Comparison of ENCODE assay signal across 33 cellular contexts in the genomic region with DNA sequence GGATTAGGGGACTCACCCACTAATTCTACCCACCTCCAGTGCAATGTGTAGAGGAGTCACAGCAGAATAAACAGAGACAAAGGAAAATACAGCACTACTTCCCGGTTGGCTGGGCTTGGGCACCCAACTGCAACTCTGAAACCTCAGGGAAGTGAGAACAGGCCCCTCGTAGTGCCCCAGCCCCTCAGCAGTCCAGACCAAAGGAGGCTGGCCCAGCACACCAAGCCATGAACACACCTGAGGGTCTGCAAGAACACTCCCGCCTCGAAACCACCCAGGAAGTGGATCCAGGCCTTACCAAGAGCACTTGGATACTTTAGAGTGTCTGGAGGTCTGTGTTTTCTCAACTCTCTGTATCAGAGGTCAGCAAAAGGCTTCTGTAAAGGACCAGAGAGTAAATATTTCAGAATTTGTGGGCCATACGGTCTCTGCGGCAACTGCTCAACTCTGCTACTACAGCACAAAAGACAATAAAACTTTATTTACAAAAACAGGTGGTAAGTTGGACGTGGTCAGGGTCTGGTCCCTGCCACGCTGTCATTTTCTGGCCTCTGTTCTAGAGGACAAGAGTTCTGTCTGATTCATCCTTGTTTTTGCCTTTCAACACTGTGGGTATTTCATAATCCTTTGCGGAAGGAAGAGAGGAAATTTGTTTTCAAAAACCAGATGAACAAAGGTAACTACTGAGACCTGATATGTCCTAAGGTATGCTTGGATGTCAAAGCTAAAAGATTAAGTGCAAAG.
"Had no signal": no experiment of that assay in that cellular context is flagged by ENCODE, and none has a peak within 500 bp of the region (broad histone marks: within the 10 kb centered on the region; RNA-seq: fewer than 3 reads in every experiment).

No MANE protein-coding gene starts in this region.

- H3K36me3 ChIP-seq: adrenal gland, ascending aorta, breast epithelium had no signal

- H3K4me3 ChIP-seq: adrenal gland, ascending aorta, breast epithelium, coronary artery, dorsolateral prefrontal cortex had no signal

- H3K4me1 ChIP-seq: adrenal gland, ascending aorta, breast epithelium had no signal

- H3K27me3 ChIP-seq: adrenal gland, ascending aorta, breast epithelium had no signal

- H3K4me1 Mint-ChIP-seq: activated CD4-positive, alpha-beta T cell treated with anti-CD3 and anti-CD28 coated beads for 36 hours; activated CD4-positive, alpha-beta T cell treated with anti-CD3 and anti-CD28 coated beads, Interleukin-2, amount 10 ng/mL, durations not matched to agents 24 days and 14 days; activated CD8-positive, alpha-beta memory T cell treated with anti-CD3 and anti-CD28 coated beads, Interleukin-2, amount 10 ng/mL, durations not matched to agents 7 days and 5 days; activated naive CD4-positive, alpha-beta T cell treated with anti-CD3 and anti-CD28 coated beads, Interleukin-2, amount 50 U/mL, for 24 hours; activated naive CD8-positive, alpha-beta T cell treated with anti-CD3 and anti-CD28 coated beads for 36 hours; activated naive CD8-positive, alpha-beta T cell treated with anti-CD3 and anti-CD28 coated beads, Interleukin-2, amount 50 U/mL, for 24 hours; brain; central memory CD8-positive, alpha-beta T cell; T-helper 17 cell had no signal

- H3K9me3 Mint-ChIP-seq: activated CD4-positive, alpha-beta memory T cell treated with anti-CD3 and anti-CD28 coated beads for 36 hours; activated CD4-positive, alpha-beta T cell treated with anti-CD3 and anti-CD28 coated beads, Interleukin-2, amount 10 ng/mL, durations not matched to agents 24 days and 14 days; activated naive CD4-positive, alpha-beta T cell treated with anti-CD3 and anti-CD28 coated beads for 36 hours; activated naive CD8-positive, alpha-beta T cell treated with anti-CD3 and anti-CD28 coated beads for 36 hours; activated T-helper 1 cell treated with anti-CD3 and anti-CD28 coated beads, Interleukin-12 subunit alpha, Interleukin-12 subunit beta, Interleukin-2, Interleukin-4 antibody, amounts not matched to agents 30 ng/mL and 10 ng/mL and 1 ng/mL, durations not matched to agents 14 hours and 24 hours and 36 hours; activated T-helper 2 cell treated with anti-CD3 and anti-CD28 coated beads, Interferon-gamma antibody, Interleukin-2, Interleukin-4, amounts not matched to agents 10 μg/mL and 5 μg/mL and 100 μg/mL, durations not matched to agents 14 hours and 24 hours and 36 hours; central memory CD8-positive, alpha-beta T cell; dendritic cell treated with granulocyte-macrophage colony-stimulating factor and Interleukin-4, amounts not matched to agents 40 ng/mL and 50 ng/mL, for 4 days; endodermal cell; T-helper 2 cell treated with Interferon-gamma antibody and Interleukin-4, amounts not matched to agents 5 μg/mL and 100 μg/mL, for 36 hours had no signal

- FAIRE-seq: frontal cortex had no signal

- H3K27ac ChIP-seq: adrenal gland, ascending aorta, breast epithelium, coronary artery, dorsolateral prefrontal cortex had no signal

- H3K4me3 Mint-ChIP-seq: activated CD4-positive, alpha-beta memory T cell treated with anti-CD3 and anti-CD28 coated beads for 36 hours; activated CD4-positive, alpha-beta T cell treated with anti-CD3 and anti-CD28 coated beads for 36 hours; activated CD4-positive, alpha-beta T cell treated with anti-CD3 and anti-CD28 coated beads, Interleukin-2, amount 10 ng/mL, durations not matched to agents 24 days and 14 days; activated CD8-positive, alpha-beta memory T cell treated with anti-CD3 and anti-CD28 coated beads, Interleukin-2, amount 10 ng/mL, durations not matched to agents 7 days and 5 days; activated CD8-positive, alpha-beta T cell treated with anti-CD3 and anti-CD28 coated beads, Interleukin-2, amount 10 ng/mL, durations not matched to agents 7 days and 5 days; activated naive CD4-positive, alpha-beta T cell treated with anti-CD3 and anti-CD28 coated beads for 36 hours; activated naive CD4-positive, alpha-beta T cell treated with anti-CD3 and anti-CD28 coated beads, Interleukin-2, amount 50 U/mL, for 24 hours; activated naive CD8-positive, alpha-beta T cell treated with anti-CD3 and anti-CD28 coated beads for 36 hours; activated naive CD8-positive, alpha-beta T cell treated with anti-CD3 and anti-CD28 coated beads, Interleukin-2, amount 50 U/mL, for 24 hours; activated T-helper 1 cell treated with anti-CD3 and anti-CD28 coated beads, Interleukin-12 subunit alpha, Interleukin-12 subunit beta, Interleukin-2, Interleukin-4 antibody, amounts not matched to agents 30 ng/mL and 10 ng/mL and 1 ng/mL, durations not matched to agents 14 hours and 24 hours and 36 hours; brain; central memory CD8-positive, alpha-beta T cell; dendritic cell treated with granulocyte-macrophage colony-stimulating factor and Interleukin-4, amounts not matched to agents 40 ng/mL and 50 ng/mL, for 4 days; endodermal cell; T-helper 17 cell; T-helper 2 cell treated with Interferon-gamma antibody and Interleukin-4, amounts not matched to agents 5 μg/mL and 100 μg/mL, for 36 hours had no signal

- H3K36me3 Mint-ChIP-seq: activated CD4-positive, alpha-beta memory T cell treated with anti-CD3 and anti-CD28 coated beads for 36 hours; activated CD8-positive, alpha-beta memory T cell treated with anti-CD3 and anti-CD28 coated beads, Interleukin-2, amount 10 ng/mL, durations not matched to agents 7 days and 5 days; activated naive CD4-positive, alpha-beta T cell treated with anti-CD3 and anti-CD28 coated beads, Interleukin-2, amount 50 U/mL, for 24 hours; activated naive CD8-positive, alpha-beta T cell treated with anti-CD3 and anti-CD28 coated beads for 36 hours; brain had no signal

- H3K27ac Mint-ChIP-seq: activated CD4-positive, alpha-beta memory T cell treated with anti-CD3 and anti-CD28 coated beads for 36 hours; activated CD4-positive, alpha-beta T cell treated with anti-CD3 and anti-CD28 coated beads for 36 hours; activated CD4-positive, alpha-beta T cell treated with anti-CD3 and anti-CD28 coated beads, Interleukin-2, amount 10 ng/mL, durations not matched to agents 24 days and 14 days; activated CD8-positive, alpha-beta memory T cell treated with anti-CD3 and anti-CD28 coated beads, Interleukin-2, amount 10 ng/mL, durations not matched to agents 7 days and 5 days; activated CD8-positive, alpha-beta T cell treated with anti-CD3 and anti-CD28 coated beads, Interleukin-2, amount 10 ng/mL, durations not matched to agents 7 days and 5 days; activated naive CD4-positive, alpha-beta T cell treated with anti-CD3 and anti-CD28 coated beads for 36 hours; activated naive CD4-positive, alpha-beta T cell treated with anti-CD3 and anti-CD28 coated beads, Interleukin-2, amount 50 U/mL, for 24 hours; activated naive CD8-positive, alpha-beta T cell treated with anti-CD3 and anti-CD28 coated beads for 36 hours; activated naive CD8-positive, alpha-beta T cell treated with anti-CD3 and anti-CD28 coated beads, Interleukin-2, amount 50 U/mL, for 24 hours; activated T-helper 1 cell treated with anti-CD3 and anti-CD28 coated beads, Interleukin-12 subunit alpha, Interleukin-12 subunit beta, Interleukin-2, Interleukin-4 antibody, amounts not matched to agents 30 ng/mL and 10 ng/mL and 1 ng/mL, durations not matched to agents 14 hours and 24 hours and 36 hours; activated T-helper 2 cell treated with anti-CD3 and anti-CD28 coated beads, Interferon-gamma antibody, Interleukin-2, Interleukin-4, amounts not matched to agents 10 μg/mL and 5 μg/mL and 100 μg/mL, durations not matched to agents 14 hours and 24 hours and 36 hours; brain; dendritic cell treated with granulocyte-macrophage colony-stimulating factor and Interleukin-4, amounts not matched to agents 40 ng/mL and 50 ng/mL, for 4 days; endodermal cell; T-helper 17 cell; T-helper 2 cell treated with Interferon-gamma antibody and Interleukin-4, amounts not matched to agents 5 μg/mL and 100 μg/mL, for 36 hours had no signal

- H3K27me3 Mint-ChIP-seq: activated CD4-positive, alpha-beta memory T cell treated with anti-CD3 and anti-CD28 coated beads for 36 hours; activated CD4-positive, alpha-beta T cell treated with anti-CD3 and anti-CD28 coated beads for 36 hours; activated CD4-positive, alpha-beta T cell treated with anti-CD3 and anti-CD28 coated beads, Interleukin-2, amount 10 ng/mL, durations not matched to agents 24 days and 14 days; activated CD8-positive, alpha-beta memory T cell treated with anti-CD3 and anti-CD28 coated beads, Interleukin-2, amount 10 ng/mL, durations not matched to agents 7 days and 5 days; activated naive CD4-positive, alpha-beta T cell treated with anti-CD3 and anti-CD28 coated beads, Interleukin-2, amount 50 U/mL, for 24 hours; central memory CD8-positive, alpha-beta T cell; dendritic cell treated with granulocyte-macrophage colony-stimulating factor and Interleukin-4, amounts not matched to agents 40 ng/mL and 50 ng/mL, for 4 days had no signal

- H3K9me3 ChIP-seq: adrenal gland, ascending aorta, breast epithelium had no signal

- DNase-seq: activated CD4-positive, alpha-beta memory T cell treated with anti-CD3 and anti-CD28 coated beads for 36 hours; activated CD4-positive, alpha-beta T cell treated with anti-CD3 and anti-CD28 coated beads for 36 hours; activated CD4-positive, alpha-beta T cell treated with anti-CD3 and anti-CD28 coated beads, Interleukin-2, amount 10 ng/mL, durations not matched to agents 24 days and 14 days; activated CD4-positive, CD25-positive, alpha-beta regulatory T cell; activated CD4-positive, CD25-positive, alpha-beta regulatory T cell treated with anti-CD3 and anti-CD28 coated beads, Interleukin-2, amount 50 U/mL, for 72 hours; activated CD8-positive, alpha-beta memory T cell treated with anti-CD3 and anti-CD28 coated beads, Interleukin-2, amount 10 ng/mL, durations not matched to agents 7 days and 5 days; activated CD8-positive, alpha-beta memory T cell treated with anti-CD3 and anti-CD28 coated beads, Interleukin-2, amount 50 U/mL, for 4 hours; activated CD8-positive, alpha-beta T cell treated with anti-CD3 and anti-CD28 coated beads, Interleukin-2, amount 10 ng/mL, durations not matched to agents 7 days and 5 days; activated effector memory CD4-positive, alpha-beta T cell treated with anti-CD3 and anti-CD28 coated beads, Interleukin-2, amount 50 U/mL, for 16 hours; activated naive CD4-positive, alpha-beta T cell treated with anti-CD3 and anti-CD28 coated beads for 36 hours; activated naive CD8-positive, alpha-beta T cell treated with anti-CD3 and anti-CD28 coated beads for 36 hours; activated naive CD8-positive, alpha-beta T cell treated with anti-CD3 and anti-CD28 coated beads, Interleukin-2, amount 50 U/mL, for 24 hours; activated T-cell treated with anti-CD3 and anti-CD28 coated beads, Interleukin-2, amount 50 U/mL, for 1 hour; activated T-cell treated with anti-CD3 and anti-CD28 coated beads, Interleukin-2, amount 50 U/mL, for 48 hours; adrenal gland; dorsolateral prefrontal cortex; effector memory CD4-positive, alpha-beta T cell; endodermal cell; foreskin fibroblast; T-helper 1 cell; T-helper 17 cell; T1000 had no signal
